In the genomic region with DNA sequence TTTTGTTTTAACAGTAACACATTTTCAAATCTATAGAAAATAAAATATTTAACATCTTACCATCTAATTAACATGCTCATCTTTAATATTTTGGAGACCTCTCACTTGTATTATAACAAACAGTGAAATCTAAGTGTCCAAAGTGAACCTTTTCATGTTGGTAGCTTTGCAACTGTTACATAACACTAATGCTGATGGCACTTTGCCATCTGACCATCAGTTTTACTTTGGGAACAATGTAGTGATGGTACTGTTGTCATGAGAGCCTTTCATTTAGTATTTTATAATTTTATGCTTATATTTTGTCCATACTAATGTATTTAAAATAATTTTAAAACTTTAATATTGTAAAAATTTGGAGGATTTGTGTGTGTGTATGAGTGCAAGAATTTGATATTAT, we compare ENCODE assay signal across 27 cellular contexts.
"Had no signal": no experiment of that assay in that cellular context is flagged by ENCODE, and none has a peak within 500 bp of the region (broad histone marks: within the 10 kb centered on the region; RNA-seq: fewer than 3 reads in every experiment).

No MANE protein-coding gene starts in this region.

- H3K79me2 ChIP-seq: parathyroid adenoma had no signal

- H3K4me3 ChIP-seq: psoas muscle, sigmoid colon, stomach, thyroid gland, upper lobe of left lung, vagina had no signal

- H3K36me3 ChIP-seq: brain microvascular endothelial cell, sigmoid colon, stomach, thyroid gland, upper lobe of left lung, vagina had no signal

- H3K4me1 ChIP-seq: parathyroid adenoma, psoas muscle, sigmoid colon, stomach, thyroid gland, upper lobe of left lung, vagina had no signal

- H3K27me3 ChIP-seq: brain microvascular endothelial cell, sigmoid colon, stomach, thyroid gland, upper lobe of left lung, vagina had no signal

- H3K27ac ChIP-seq: brain microvascular endothelial cell, parathyroid adenoma, psoas muscle, sigmoid colon, stomach, thyroid gland, upper lobe of left lung, vagina had no signal

- H3K9me3 ChIP-seq: psoas muscle, sigmoid colon, stomach, thyroid gland, upper lobe of left lung, vagina had no signal

- H3K9ac ChIP-seq: parathyroid adenoma had no signal

- DNase-seq: activated B cell treated with CpG ODN at 0.5 μM for 24 hours; activated CD4-positive, alpha-beta T cell treated with anti-CD3 and anti-CD28 coated beads, Interleukin-2, amount 50 U/mL, for 1 hour; activated CD8-positive, alpha-beta T cell treated with anti-CD3 and anti-CD28 coated beads for 36 hours; activated gamma-delta T cell treated with Interleukin-2 at 50 U/mL for 16 hours; activated naive CD4-positive, alpha-beta T cell treated with anti-CD3 and anti-CD28 coated beads, Interleukin-2, amount 50 U/mL, for 16 hours; activated T-cell treated with anti-CD3 and anti-CD28 coated beads, Interleukin-2, amount 50 U/mL, for 4 hours; amniotic stem cell; brain microvascular endothelial cell; endodermal cell; foreskin fibroblast; head of caudate nucleus; hippocampal formation; left cardiac atrium; mesenchymal stem cell; naive thymus-derived CD8-positive, alpha-beta T cell; nucleus accumbens; psoas muscle; sigmoid colon; small intestine; stimulated activated CD4-positive, alpha-beta T cell treated with anti-CD3 and anti-CD28 coated beads, Interleukin-1b, Interleukin-23, amount 100 ng/mL, for 48 hours; stimulated activated CD4-positive, alpha-beta T cell treated with anti-CD3 and anti-CD28 coated beads, Interleukin-4, amount 100 ng/mL, for 4 hours; stimulated activated CD8-positive, alpha-beta memory T cell treated with anti-CD3 and anti-CD28 coated beads, Interleukin-4, amount 100 ng/mL, for 48 hours; stomach; thyroid gland; upper lobe of left lung had no signal

- H2AFZ ChIP-seq: parathyroid adenoma had no signal
